Comparison of ENCODE assay signal across 8 cellular contexts in genomic region chr19:37334179-37335071, GRCh38. TPM values are rescaled to one million over a fixed set of nuclear protein-coding genes. Genes with fewer than 3 reads are reported as not detected.
DNase-seq lines count a peak whose midpoint lies in the region; ATAC-seq and TF ChIP-seq lines count a peak whose summit lies in the region.

No MANE protein-coding gene starts in this region.

- H3K9me3 Mint-ChIP-seq in natural killer cell treated with Interleukin-12 subunit alpha and Interleukin-12 subunit beta and Interleukin-15 and Interleukin-18, amount 100 ng/mL, for 72 hours, result no peaks in the 10 kb centered on the region
- no peaks in the 10 kb centered on the region for H3K9me3 Mint-ChIP-seq in stimulated activated naive B cell treated with anti-CD40 and anti-IgM and Interleukin-4, amounts not matched to agents 10 μg/mL and 1 μg/mL and 100 μg/mL, for 72 hours

- ATAC-seq in GM18502 (IDR thresholded peaks at IDR 0.05; ENCODE audit: poor library complexity, unreplicated experiment) (peak; percentile 91), HG03432 (IDR thresholded peaks at IDR 0.05; ENCODE audit: unreplicated experiment) (peak; percentile 96)
- peak; percentile 98 to 99 for ATAC-seq in natural killer cell treated with Interleukin-12 subunit alpha and Interleukin-12 subunit beta and Interleukin-15 and Interleukin-18, amount 100 ng/mL, for 72 hours
- ATAC-seq in stimulated activated naive B cell treated with anti-CD40 and anti-IgM and Interleukin-4, amounts not matched to agents 10 μg/mL and 1 μg/mL and 100 μg/mL, for 72 hours (replicated peaks), result peak; percentile 98

- no peak for TF ChIP-seq CTCF in fibroblast of the aortic adventitia (IDR thresholded peaks at IDR 0.05; ENCODE audit: insufficient read depth, low read length)

- DNase-seq in OCI-M1 (lab: John Stamatoyannopoulos, UW), result peak; percentile 93
- peak; percentile 95 for DNase-seq in activated effector memory CD4-positive, alpha-beta T cell treated with anti-CD3 and anti-CD28 coated beads, Interleukin-2, amount 50 U/mL, for 16 hours
- DNase-seq in fibroblast of the aortic adventitia (ENCODE audit: low read depth), result peak; percentile 89
- peak; percentile 81 for DNase-seq in natural killer cell treated with Interleukin-12 subunit alpha and Interleukin-12 subunit beta and Interleukin-15 and Interleukin-18, amount 100 ng/mL, for 72 hours (ENCODE audit: low spot score)
- peak; percentile 85 for DNase-seq in stimulated activated naive B cell treated with anti-CD40 and anti-IgM and Interleukin-4, amounts not matched to agents 10 μg/mL and 1 μg/mL and 100 μg/mL, for 72 hours
- no peak for DNase-seq in GDM1 (lab: John Stamatoyannopoulos, UW)

- H3K4me3 Mint-ChIP-seq in natural killer cell treated with Interleukin-12 subunit alpha and Interleukin-12 subunit beta and Interleukin-15 and Interleukin-18, amount 100 ng/mL, for 72 hours, result peak overlapping the region; percentile 77
- peak overlapping the region; percentile 86 to 98 for H3K4me3 Mint-ChIP-seq in stimulated activated naive B cell treated with anti-CD40 and anti-IgM and Interleukin-4, amounts not matched to agents 10 μg/mL and 1 μg/mL and 100 μg/mL, for 72 hours

- peaks cover 26% of the 10 kb centered on the region for H3K36me3 Mint-ChIP-seq in natural killer cell treated with Interleukin-12 subunit alpha and Interleukin-12 subunit beta and Interleukin-15 and Interleukin-18, amount 100 ng/mL, for 72 hours
- H3K36me3 Mint-ChIP-seq in stimulated activated naive B cell treated with anti-CD40 and anti-IgM and Interleukin-4, amounts not matched to agents 10 μg/mL and 1 μg/mL and 100 μg/mL, for 72 hours, result peaks cover 31 to 63% of the 10 kb centered on the region in 2 donors

- peak overlapping the region; percentile 28 to 82 for H3K27ac Mint-ChIP-seq in natural killer cell treated with Interleukin-12 subunit alpha and Interleukin-12 subunit beta and Interleukin-15 and Interleukin-18, amount 100 ng/mL, for 72 hours
- H3K27ac Mint-ChIP-seq in stimulated activated naive B cell treated with anti-CD40 and anti-IgM and Interleukin-4, amounts not matched to agents 10 μg/mL and 1 μg/mL and 100 μg/mL, for 72 hours, result peak overlapping the region; percentile 95

- H3K27me3 Mint-ChIP-seq in natural killer cell treated with Interleukin-12 subunit alpha and Interleukin-12 subunit beta and Interleukin-15 and Interleukin-18, amount 100 ng/mL, for 72 hours, result no peaks in the 10 kb centered on the region
- H3K27me3 Mint-ChIP-seq in stimulated activated naive B cell treated with anti-CD40 and anti-IgM and Interleukin-4, amounts not matched to agents 10 μg/mL and 1 μg/mL and 100 μg/mL, for 72 hours, result no peaks in the 10 kb centered on the region

- peak overlapping the region; percentile 98 for H3K4me3 ChIP-seq in fibroblast of the aortic adventitia (ENCODE audit: low read depth, low read length)

- H3K4me1 Mint-ChIP-seq in natural killer cell treated with Interleukin-12 subunit alpha and Interleukin-12 subunit beta and Interleukin-15 and Interleukin-18, amount 100 ng/mL, for 72 hours (ENCODE audit: low read depth in 2 of 2), result peaks cover 3 to 20% of the 10 kb centered on the region in 2 donors
- peaks cover 17 to 38% of the 10 kb centered on the region in 2 donors for H3K4me1 Mint-ChIP-seq in stimulated activated naive B cell treated with anti-CD40 and anti-IgM and Interleukin-4, amounts not matched to agents 10 μg/mL and 1 μg/mL and 100 μg/mL, for 72 hours

RNA-seq across cellular contexts. Expression of gene ZNF527, which starts 36.5 kb away (rescaled TPM):
- total RNA-seq in fibroblast of the aortic adventitia (ENCODE audit: low replicate concordance), result 6.8 and 9.2 TPM in 2 replicates
- total RNA-seq in natural killer cell treated with Interleukin-12 subunit alpha and Interleukin-12 subunit beta and Interleukin-15 and Interleukin-18, amount 100 ng/mL, for 72 hours, result 1 to 10 TPM; 5.6 to 6.7 TPM
